In genomic region chr13:45336025-45336800, GRCh38 we compare ENCODE assay signal across 1 cellular context.
A peak's percentile ranks its signal among the peaks of the same experiment; 100 is the strongest.
TF ChIP-seq lines count a peak whose summit lies in the region.

No MANE protein-coding gene starts in this region.

TF ChIP-seq in HepG2, 621 proteins besides CTCF, POLR2A, EP300 and RAD21 (continued from another document):
- TF ChIP-seq, protein P1, sequence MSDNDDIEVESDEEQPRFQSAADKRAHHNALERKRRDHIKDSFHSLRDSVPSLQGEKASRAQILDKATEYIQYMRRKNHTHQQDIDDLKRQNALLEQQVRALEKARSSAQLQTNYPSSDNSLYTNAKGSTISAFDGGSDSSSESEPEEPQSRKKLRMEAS (IDR thresholded peaks at IDR 0.05), result no peak
- TF ChIP-seq POLR2G (IDR thresholded peaks at IDR 0.05; ENCODE audit: low read depth, low read length) (peak; percentile 2; the same call in 1 of the 2 replicates), ZC3H13 (CRISPR knock-in tag; IDR thresholded peaks at IDR 0.05) (0 out of 2 replicates have a peak, but pooled peaks have one; percentile 34), HDAC1 (CRISPR knock-in tag; IDR thresholded peaks at IDR 0.05) (peak; percentile 30; the same call in 1 of the 2 replicates), SPEN (CRISPR knock-in tag; IDR thresholded peaks at IDR 0.05; ENCODE audit: low read depth) (0 out of 2 replicates have a peak, but pooled peaks have one; percentile 22), ZBTB7B (CRISPR knock-in tag; IDR thresholded peaks at IDR 0.05) (0 out of 2 replicates have a peak, but pooled peaks have one; percentile 26), ZBTB38 (CRISPR knock-in tag; IDR thresholded peaks at IDR 0.05) (0 out of 2 replicates have a peak, but pooled peaks have one; percentile 4), SSRP1 (CRISPR knock-in tag; IDR thresholded peaks at IDR 0.05) (peak; percentile 81; the same call in 1 of the 2 replicates), NONO (IDR thresholded peaks at IDR 0.05) (no peak), NONO (CRISPR knock-in tag; conservative IDR thresholded peaks at IDR 0.05) (0 out of 2 replicates have a peak, but pooled peaks have one; percentile 9), TFDP2 (CRISPR knock-in tag; IDR thresholded peaks at IDR 0.05) (0 out of 2 replicates have a peak, but pooled peaks have one; percentile 3), RBFOX2 (IDR thresholded peaks at IDR 0.05; ENCODE audit: low read depth, low read length) (peak; percentile 58; the same call in 1 of the 2 replicates), TCF7L2 (IDR thresholded peaks at IDR 0.05; ENCODE audit: low read depth, low read length) (no peak), PAF1 (CRISPR knock-in tag; IDR thresholded peaks at IDR 0.05) (peak; percentile 28), SIX4 (CRISPR knock-in tag; IDR thresholded peaks at IDR 0.05) (0 out of 2 replicates have a peak, but pooled peaks have one; percentile 5), POLR2AphosphoS5 (IDR thresholded peaks at IDR 0.05; ENCODE audit: low read depth, low read length) (peak; percentile 16)
- TF ChIP-seq, protein P2, sequence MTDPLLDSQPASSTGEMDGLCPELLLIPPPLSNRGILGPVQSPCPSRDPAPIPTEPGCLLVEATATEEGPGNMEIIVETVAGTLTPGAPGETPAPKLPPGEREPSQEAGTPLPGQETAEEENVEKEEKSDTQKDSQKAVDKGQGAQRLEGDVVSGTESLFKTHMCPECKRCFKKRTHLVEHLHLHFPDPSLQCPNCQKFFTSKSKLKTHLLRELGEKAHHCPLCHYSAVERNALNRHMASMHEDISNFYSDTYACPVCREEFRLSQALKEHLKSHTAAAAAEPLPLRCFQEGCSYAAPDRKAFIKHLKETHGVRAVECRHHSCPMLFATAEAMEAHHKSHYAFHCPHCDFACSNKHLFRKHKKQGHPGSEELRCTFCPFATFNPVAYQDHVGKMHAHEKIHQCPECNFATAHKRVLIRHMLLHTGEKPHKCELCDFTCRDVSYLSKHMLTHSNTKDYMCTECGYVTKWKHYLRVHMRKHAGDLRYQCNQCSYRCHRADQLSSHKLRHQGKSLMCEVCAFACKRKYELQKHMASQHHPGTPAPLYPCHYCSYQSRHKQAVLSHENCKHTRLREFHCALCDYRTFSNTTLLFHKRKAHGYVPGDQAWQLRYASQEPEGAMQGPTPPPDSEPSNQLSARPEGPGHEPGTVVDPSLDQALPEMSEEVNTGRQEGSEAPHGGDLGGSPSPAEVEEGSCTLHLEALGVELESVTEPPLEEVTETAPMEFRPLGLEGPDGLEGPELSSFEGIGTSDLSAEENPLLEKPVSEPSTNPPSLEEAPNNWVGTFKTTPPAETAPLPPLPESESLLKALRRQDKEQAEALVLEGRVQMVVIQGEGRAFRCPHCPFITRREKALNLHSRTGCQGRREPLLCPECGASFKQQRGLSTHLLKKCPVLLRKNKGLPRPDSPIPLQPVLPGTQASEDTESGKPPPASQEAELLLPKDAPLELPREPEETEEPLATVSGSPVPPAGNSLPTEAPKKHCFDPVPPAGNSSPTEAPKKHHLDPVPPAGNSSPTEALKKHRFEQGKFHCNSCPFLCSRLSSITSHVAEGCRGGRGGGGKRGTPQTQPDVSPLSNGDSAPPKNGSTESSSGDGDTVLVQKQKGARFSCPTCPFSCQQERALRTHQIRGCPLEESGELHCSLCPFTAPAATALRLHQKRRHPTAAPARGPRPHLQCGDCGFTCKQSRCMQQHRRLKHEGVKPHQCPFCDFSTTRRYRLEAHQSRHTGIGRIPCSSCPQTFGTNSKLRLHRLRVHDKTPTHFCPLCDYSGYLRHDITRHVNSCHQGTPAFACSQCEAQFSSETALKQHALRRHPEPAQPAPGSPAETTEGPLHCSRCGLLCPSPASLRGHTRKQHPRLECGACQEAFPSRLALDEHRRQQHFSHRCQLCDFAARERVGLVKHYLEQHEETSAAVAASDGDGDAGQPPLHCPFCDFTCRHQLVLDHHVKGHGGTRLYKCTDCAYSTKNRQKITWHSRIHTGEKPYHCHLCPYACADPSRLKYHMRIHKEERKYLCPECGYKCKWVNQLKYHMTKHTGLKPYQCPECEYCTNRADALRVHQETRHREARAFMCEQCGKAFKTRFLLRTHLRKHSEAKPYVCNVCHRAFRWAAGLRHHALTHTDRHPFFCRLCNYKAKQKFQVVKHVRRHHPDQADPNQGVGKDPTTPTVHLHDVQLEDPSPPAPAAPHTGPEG (CRISPR knock-in tag; IDR thresholded peaks at IDR 0.05), result 0 out of 2 replicates have a peak, but pooled peaks have one; percentile 41
